ENCODE assay signal across 1 cellular context in the genomic region with DNA sequence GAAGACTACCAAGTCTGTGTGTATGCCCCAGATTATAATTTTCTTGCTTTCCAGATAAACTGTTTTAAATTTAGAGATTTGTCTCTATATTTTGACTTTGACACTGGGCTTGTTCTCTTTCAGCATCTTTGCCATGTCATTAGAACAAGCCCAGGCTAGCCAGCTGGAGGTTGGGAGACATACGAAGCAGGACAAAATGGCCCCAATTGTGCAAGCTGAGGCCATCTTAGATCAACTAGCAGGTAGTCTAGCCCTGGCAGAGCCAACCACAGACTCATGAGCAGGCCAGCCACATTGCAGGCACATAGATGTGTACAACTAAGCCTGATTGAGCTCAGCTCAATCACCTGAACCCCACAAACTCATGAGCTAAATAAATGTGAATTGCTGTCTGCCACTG.
TF ChIP-seq lines count a peak whose summit lies in the region.

No MANE protein-coding gene starts in this region.

TF ChIP-seq in GM23338, 12 proteins besides CTCF, POLR2A, EP300 and RAD21 (continued from another document):
- TF ChIP-seq, protein P1, sequence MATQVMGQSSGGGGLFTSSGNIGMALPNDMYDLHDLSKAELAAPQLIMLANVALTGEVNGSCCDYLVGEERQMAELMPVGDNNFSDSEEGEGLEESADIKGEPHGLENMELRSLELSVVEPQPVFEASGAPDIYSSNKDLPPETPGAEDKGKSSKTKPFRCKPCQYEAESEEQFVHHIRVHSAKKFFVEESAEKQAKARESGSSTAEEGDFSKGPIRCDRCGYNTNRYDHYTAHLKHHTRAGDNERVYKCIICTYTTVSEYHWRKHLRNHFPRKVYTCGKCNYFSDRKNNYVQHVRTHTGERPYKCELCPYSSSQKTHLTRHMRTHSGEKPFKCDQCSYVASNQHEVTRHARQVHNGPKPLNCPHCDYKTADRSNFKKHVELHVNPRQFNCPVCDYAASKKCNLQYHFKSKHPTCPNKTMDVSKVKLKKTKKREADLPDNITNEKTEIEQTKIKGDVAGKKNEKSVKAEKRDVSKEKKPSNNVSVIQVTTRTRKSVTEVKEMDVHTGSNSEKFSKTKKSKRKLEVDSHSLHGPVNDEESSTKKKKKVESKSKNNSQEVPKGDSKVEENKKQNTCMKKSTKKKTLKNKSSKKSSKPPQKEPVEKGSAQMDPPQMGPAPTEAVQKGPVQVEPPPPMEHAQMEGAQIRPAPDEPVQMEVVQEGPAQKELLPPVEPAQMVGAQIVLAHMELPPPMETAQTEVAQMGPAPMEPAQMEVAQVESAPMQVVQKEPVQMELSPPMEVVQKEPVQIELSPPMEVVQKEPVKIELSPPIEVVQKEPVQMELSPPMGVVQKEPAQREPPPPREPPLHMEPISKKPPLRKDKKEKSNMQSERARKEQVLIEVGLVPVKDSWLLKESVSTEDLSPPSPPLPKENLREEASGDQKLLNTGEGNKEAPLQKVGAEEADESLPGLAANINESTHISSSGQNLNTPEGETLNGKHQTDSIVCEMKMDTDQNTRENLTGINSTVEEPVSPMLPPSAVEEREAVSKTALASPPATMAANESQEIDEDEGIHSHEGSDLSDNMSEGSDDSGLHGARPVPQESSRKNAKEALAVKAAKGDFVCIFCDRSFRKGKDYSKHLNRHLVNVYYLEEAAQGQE (IDR thresholded peaks at IDR 0.05; ENCODE audit: unreplicated experiment): no peak
- TF ChIP-seq CREB1 (CRISPR knock-in tag; IDR thresholded peaks at IDR 0.05; ENCODE audit: low read depth) (no peak), NANOG (IDR thresholded peaks at IDR 0.05; ENCODE audit: borderline replicate concordance) (no peak)
